Comparison of ENCODE assay signal across 11 cellular contexts in the genomic region with DNA sequence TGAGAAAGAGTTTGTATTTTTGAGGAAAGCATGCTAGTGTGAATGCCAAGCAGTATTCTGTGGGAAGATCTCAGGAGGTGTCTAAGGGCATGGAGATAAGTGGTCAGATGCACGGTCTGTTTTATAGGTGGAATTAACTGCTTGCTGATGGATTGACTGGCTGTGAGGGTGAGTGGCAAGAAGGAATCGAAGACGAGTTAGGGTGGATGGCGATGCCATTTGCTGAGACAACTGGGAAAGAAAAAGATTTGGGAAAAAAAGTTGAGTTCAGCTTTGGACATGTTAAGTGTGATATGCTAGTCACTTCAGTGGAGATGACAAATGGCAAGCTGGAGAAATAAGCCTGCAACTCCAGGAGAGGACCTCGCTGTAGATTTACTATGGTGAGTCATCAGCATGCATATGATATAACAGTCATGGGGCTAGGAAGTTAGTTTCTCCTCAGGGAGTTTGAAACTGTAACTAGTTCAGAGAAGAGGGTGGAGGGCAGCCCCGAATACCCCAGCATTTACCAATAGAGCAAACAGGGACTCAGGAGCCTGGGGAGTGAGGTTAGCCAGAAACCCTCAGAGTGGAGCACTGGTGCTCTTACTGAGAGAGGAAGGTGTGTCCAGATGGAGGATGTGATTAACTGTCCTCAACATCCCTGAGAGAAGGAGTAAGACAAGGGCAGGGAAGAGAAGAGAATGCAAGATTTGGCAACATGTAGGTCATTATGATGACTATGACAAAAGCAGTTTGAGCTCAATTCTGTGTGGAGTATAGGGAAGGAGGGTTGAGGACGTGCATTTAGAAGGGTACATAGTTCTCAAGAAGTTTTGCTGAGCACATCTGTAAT. TPM values are rescaled to one million over a fixed set of nuclear protein-coding genes. Genes with fewer than 3 reads are reported as not detected.
A peak's percentile ranks its signal among the peaks of the same experiment; 100 is the strongest.
DNase-seq lines count a peak whose midpoint lies in the region; ATAC-seq and TF ChIP-seq lines count a peak whose summit lies in the region.
"Had no signal": no experiment of that assay in that cellular context is flagged by ENCODE, and none has a peak within 500 bp of the region (broad histone marks: within the 10 kb centered on the region; RNA-seq: fewer than 3 reads in every experiment).

No MANE protein-coding gene starts in this region.

- no peak overlapping the region for H3K4me3 Mint-ChIP-seq in nephron progenitor cell

- peaks cover 19% of the 10 kb centered on the region for H3K4me1 Mint-ChIP-seq in nephron progenitor cell

- H3K4me3 ChIP-seq in gastrocnemius medialis: no peak overlapping the region
- H3K4me3 ChIP-seq: SJSA1 had no signal

- H3K36me3 Mint-ChIP-seq in nephron progenitor cell (ENCODE audit: low read depth): peaks cover 4% of the 10 kb centered on the region

- ATAC-seq in GM21367 (IDR thresholded peaks at IDR 0.05; ENCODE audit: unreplicated experiment) (no peak), gastrocnemius medialis (no peak), HG02678 (IDR thresholded peaks at IDR 0.05; ENCODE audit: unreplicated experiment) (no peak)

- no peak for TF ChIP-seq CTCF in gastrocnemius medialis (IDR thresholded peaks at IDR 0.05 in 4 of 5, conservative IDR thresholded peaks at IDR 0.05 in 1 of 5)
- no peak for TF ChIP-seq CTCF in nephron progenitor cell (IDR thresholded peaks at IDR 0.05)

- H3K27ac Mint-ChIP-seq in nephron progenitor cell: no peak overlapping the region

- intact Hi-C loops in gastrocnemius medialis (cut with DNase I; ENCODE audit: low total_unique reads): loop anchor here (2.0 to 10.0 kb wide), 5 partner anchors 45 to 813 kb away; a partner anchor contains a TSS

- TF ChIP-seq POLR2A in gastrocnemius medialis (IDR thresholded peaks at IDR 0.05): no peak

- no peaks in the 10 kb centered on the region for H3K36me3 ChIP-seq in gastrocnemius medialis
- H3K36me3 ChIP-seq: SJSA1 had no signal

- no peaks in the 10 kb centered on the region for H3K9me3 ChIP-seq in gastrocnemius medialis
- H3K9me3 ChIP-seq: SJSA1 had no signal

- in situ Hi-C loops in ACHN (cut with HindIII; ENCODE audit: low pct_ligation_motif_present, low pct_unique_long_range_greater_than_20kb, low sequenced_read_pairs) (no loop called here), gastrocnemius medialis (cut with MboI; ENCODE audit: low sequenced_read_pairs in 4 of 4) (loop anchor here in 1 of 4 donors (25.0 kb wide), 1 partner anchor 370 kb away; a partner anchor contains a TSS)

- H3K9me3 Mint-ChIP-seq in nephron progenitor cell: no peaks in the 10 kb centered on the region

- H3K4me1 ChIP-seq in gastrocnemius medialis: peaks cover 12 to 14% of the 10 kb centered on the region in 2 donors

- H3K27me3 ChIP-seq in gastrocnemius medialis: peaks cover 0 to 8% (median 0%) of the 10 kb centered on the region in 3 donors
- H3K27me3 ChIP-seq: SJSA1 had no signal

- DNase-seq in ACHN (peak; percentile 26), GM03348 (ENCODE audit: low spot score) (peak; percentile 41), RPMI7951 (ENCODE audit: low read depth) (peak; percentile 56), fibroblast of peridontal ligament (ENCODE audit: extremely low read depth) (peak; percentile 44), gastrocnemius medialis (no peak), nephron progenitor cell (no peak)
- DNase-seq: NCI-H2081 treated with DMSO at 0.1 percent for 48 hours; stimulated activated CD8-positive, alpha-beta memory T cell treated with anti-CD3 and anti-CD28 coated beads, Interleukin-4, amount 100 ng/mL, for 48 hours had no signal

- H3K27me3 Mint-ChIP-seq in nephron progenitor cell (ENCODE audit: low read depth, poor library complexity): peaks cover 11% of the 10 kb centered on the region

- no peak overlapping the region for H3K27ac ChIP-seq in gastrocnemius medialis
- H3K27ac ChIP-seq: SJSA1 had no signal

RNA-seq across cellular contexts. Expression of a gene that starts 2.0 kb away (rescaled TPM):
- total RNA-seq in RPMI7951 (2014; rRNA removed; shearing (Covaris generic)): 13.0 and 16.5 TPM in 2 replicates
- 10 to 100 TPM; 18.1 to 57.6 (median 42.1) TPM for total RNA-seq in gastrocnemius medialis

Comparison
In these comparisons a context has a peak if more than half of its experiments do, and no peak if none do; other contexts are left out.
1. DNase-seq: peak in ACHN (single experiment), GM03348 (single experiment), RPMI7951 (single experiment) and fibroblast of peridontal ligament (single experiment); none in gastrocnemius medialis (0 of 2) and nephron progenitor cell (single experiment).